Comparison of ENCODE assay signal across 25 cellular contexts in the genomic region with DNA sequence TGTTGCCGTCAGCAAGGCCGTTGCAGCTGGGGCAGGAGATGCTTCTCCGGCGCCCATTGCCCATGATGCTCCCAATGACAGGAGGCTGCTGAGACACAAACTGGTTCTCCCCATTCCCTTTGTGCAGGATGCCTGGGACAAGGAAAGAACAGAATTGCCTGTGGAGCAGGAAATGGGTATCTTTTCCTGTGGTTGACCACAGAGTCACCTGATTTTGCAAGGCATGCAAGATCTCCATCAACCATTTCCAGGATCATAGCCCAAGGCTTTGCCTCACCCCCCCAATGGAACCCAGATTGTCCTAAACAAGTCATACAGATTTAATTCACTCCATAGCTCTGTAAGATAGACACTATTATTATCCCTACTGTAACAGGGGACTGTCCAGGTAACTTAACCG.
DNase-seq lines count a peak whose midpoint lies in the region; ATAC-seq, FAIRE-seq and TF ChIP-seq lines count a peak whose summit lies in the region.
"Had no signal": no experiment of that assay in that cellular context is flagged by ENCODE, and none has a peak within 500 bp of the region (broad histone marks: within the 10 kb centered on the region; RNA-seq: fewer than 3 reads in every experiment).

No MANE protein-coding gene starts in this region.

- no peak for TF ChIP-seq CTCF in keratinocyte (optimal IDR thresholded peaks at IDR 0.05 in 1 of 3, IDR thresholded peaks at IDR 0.05 in 1 of 3, conservative IDR thresholded peaks at IDR 0.05 in 1 of 3; ENCODE audit: extremely low read depth in 1 of 3, insufficient read depth in 2 of 3, low read length in 3 of 3)

- no peak overlapping the region for H3K4me3 ChIP-seq in keratinocyte (ENCODE audit: control insufficient read depth in 2 of 3, extremely low read depth in 1 of 3, insufficient read depth in 2 of 3, low read depth in 1 of 3, low read length in 3 of 3)
- H3K4me3 ChIP-seq: GM23248, K562 had no signal

- FAIRE-seq in keratinocyte (lab: Jason Lieb, UNC), result peak; percentile 82
- FAIRE-seq: G401.6, GM12892, K562 had no signal

- no peaks in the 10 kb centered on the region for H3K36me3 Mint-ChIP-seq in activated T-helper 2 cell treated with anti-CD3 and anti-CD28 coated beads, Interferon-gamma antibody, Interleukin-2, Interleukin-4, amounts not matched to agents 10 μg/mL and 5 μg/mL and 100 μg/mL, durations not matched to agents 14 hours and 24 hours and 36 hours (ENCODE audit: low read depth)
- H3K36me3 Mint-ChIP-seq: CD4-positive, CD25-positive, alpha-beta regulatory T cell had no signal

- ATAC-seq in GM21360 (IDR thresholded peaks at IDR 0.05; ENCODE audit: unreplicated experiment) (no peak), HG03175 (IDR thresholded peaks at IDR 0.05; ENCODE audit: unreplicated experiment) (no peak)
- ATAC-seq: K562 had no signal

- no peaks in the 10 kb centered on the region for H3K79me2 ChIP-seq in keratinocyte (ENCODE audit: control insufficient read depth, insufficient read depth, low read length)

- H3K36me3 ChIP-seq in keratinocyte (ENCODE audit: control insufficient read depth in 2 of 2, extremely low read depth in 1 of 2, insufficient read depth in 2 of 2, low read length in 2 of 2), result peaks cover 0 to 11% of the 10 kb centered on the region in 2 experiments

- no peak overlapping the region for H2AFZ ChIP-seq in keratinocyte (ENCODE audit: control insufficient read depth, low read length)
- H2AFZ ChIP-seq: GM23248 had no signal

- no peak overlapping the region for H3K4me3 Mint-ChIP-seq in activated T-helper 2 cell treated with anti-CD3 and anti-CD28 coated beads, Interferon-gamma antibody, Interleukin-2, Interleukin-4, amounts not matched to agents 10 μg/mL and 5 μg/mL and 100 μg/mL, durations not matched to agents 14 hours and 24 hours and 36 hours (ENCODE audit: low read depth)
- H3K4me3 Mint-ChIP-seq: CD4-positive, CD25-positive, alpha-beta regulatory T cell had no signal

- H3K9me3 ChIP-seq in keratinocyte (ENCODE audit: control insufficient read depth, low read depth, low read length), result no peaks in the 10 kb centered on the region
- H3K9me3 ChIP-seq: SK-N-SH had no signal

- H3K9me3 Mint-ChIP-seq in activated T-helper 2 cell treated with anti-CD3 and anti-CD28 coated beads, Interferon-gamma antibody, Interleukin-2, Interleukin-4, amounts not matched to agents 10 μg/mL and 5 μg/mL and 100 μg/mL, durations not matched to agents 14 hours and 24 hours and 36 hours, result no peaks in the 10 kb centered on the region

- H3K4me1 ChIP-seq in keratinocyte (ENCODE audit: control insufficient read depth, extremely low read depth, insufficient read depth, low read length), result peaks cover 12% of the 10 kb centered on the region

- peaks cover 3% of the 10 kb centered on the region for H3K27me3 Mint-ChIP-seq in activated T-helper 2 cell treated with anti-CD3 and anti-CD28 coated beads, Interferon-gamma antibody, Interleukin-2, Interleukin-4, amounts not matched to agents 10 μg/mL and 5 μg/mL and 100 μg/mL, durations not matched to agents 14 hours and 24 hours and 36 hours (ENCODE audit: low read depth)

- intact Hi-C loops in activated T-helper 2 cell treated with anti-CD3 and anti-CD28 coated beads, Interferon-gamma antibody, Interleukin-2, Interleukin-4, amounts not matched to agents 10 μg/mL and 5 μg/mL and 100 μg/mL, durations not matched to agents 14 hours and 24 hours and 36 hours (cut with micrococcal nuclease), result no loop called here

- no peak overlapping the region for H3K9ac ChIP-seq in keratinocyte (ENCODE audit: control insufficient read depth, extremely low read depth, insufficient read depth, low read length)
- H3K9ac ChIP-seq: GM23248, SK-N-SH had no signal

- no peak overlapping the region for H3K4me2 ChIP-seq in keratinocyte (ENCODE audit: control insufficient read depth, extremely low read depth, insufficient read depth, low read depth, low read length)
- H3K4me2 ChIP-seq: SK-N-SH had no signal

- dilution Hi-C loops in keratinocyte (cut with MboI; ENCODE audit: extremely low pct_ligation_motif_present, low sequenced_read_pairs), result no loop called here

- no peaks in the 10 kb centered on the region for H4K20me1 ChIP-seq in keratinocyte (ENCODE audit: control insufficient read depth, extremely low read depth, insufficient read depth, low read length)

- no peaks in the 10 kb centered on the region for H3K27me3 ChIP-seq in keratinocyte (ENCODE audit: control insufficient read depth, extremely low read depth, insufficient read depth, low read length)

- no peaks in the 10 kb centered on the region for H3K9me1 ChIP-seq in keratinocyte (ENCODE audit: control insufficient read depth, extremely low read depth, insufficient read depth, low read length)

- no peak overlapping the region for H3K27ac ChIP-seq in keratinocyte (ENCODE audit: control insufficient read depth, insufficient read depth, low read length)
- H3K27ac ChIP-seq: GM23248, RWPE1 had no signal

- peak; percentile 46 for DNase-seq in Daoy (ENCODE audit: low read depth)
- DNase-seq in M059J (ENCODE audit: low read depth), result peak; percentile 85
- DNase-seq in astrocyte of the hippocampus (ENCODE audit: low read depth, low spot score), result peak; percentile 12
- DNase-seq in keratinocyte (ENCODE audit: low read depth, low spot score), result no peak
- no peak for DNase-seq in activated T-helper 2 cell treated with anti-CD3 and anti-CD28 coated beads, Interferon-gamma antibody, Interleukin-2, Interleukin-4, amounts not matched to agents 10 μg/mL and 5 μg/mL and 100 μg/mL, durations not matched to agents 14 hours and 24 hours and 36 hours (ENCODE audit: low spot score)
- no peak for DNase-seq in NK-92 (lab: John Stamatoyannopoulos, UW; ENCODE audit: unreplicated experiment)
- DNase-seq: CD4-positive, CD25-positive, alpha-beta regulatory T cell; COR-L47; DMS 273 treated with DMSO at 0.1 percent for 48 hours; GM23248; MM.1S; NCI-H1048; NCI-H1417 treated with DMSO at 0.1 percent for 48 hours; NCI-H2029; NCI-H345; NCI-H524; NCI-H82; SIG-M5; SK-N-SH had no signal

- H3K4me1 Mint-ChIP-seq in activated T-helper 2 cell treated with anti-CD3 and anti-CD28 coated beads, Interferon-gamma antibody, Interleukin-2, Interleukin-4, amounts not matched to agents 10 μg/mL and 5 μg/mL and 100 μg/mL, durations not matched to agents 14 hours and 24 hours and 36 hours (ENCODE audit: low read depth), result peaks cover 2% of the 10 kb centered on the region
- H3K4me1 Mint-ChIP-seq: CD4-positive, CD25-positive, alpha-beta regulatory T cell had no signal

- no peak overlapping the region for H3K27ac Mint-ChIP-seq in activated T-helper 2 cell treated with anti-CD3 and anti-CD28 coated beads, Interferon-gamma antibody, Interleukin-2, Interleukin-4, amounts not matched to agents 10 μg/mL and 5 μg/mL and 100 μg/mL, durations not matched to agents 14 hours and 24 hours and 36 hours

Comparison
In these comparisons a context has a peak if more than half of its experiments do, and no peak if none do; other contexts are left out.
1. DNase-seq: peak in Daoy (single experiment), M059J (single experiment) and astrocyte of the hippocampus (single experiment); none in keratinocyte (single experiment), activated T-helper 2 cell treated with anti-CD3 and anti-CD28 coated beads, Interferon-gamma antibody, Interleukin-2, Interleukin-4, amounts not matched to agents 10 μg/mL and 5 μg/mL and 100 μg/mL, durations not matched to agents 14 hours and 24 hours and 36 hours (single experiment) and NK-92 (single experiment).